17 cellular contexts compared by ENCODE assay signal in genomic region chr2:190357596-190357995, GRCh38. TPM values are rescaled to one million over a fixed set of nuclear protein-coding genes. Genes with fewer than 3 reads are reported as not detected.
DNase-seq lines count a peak whose midpoint lies in the region; ATAC-seq and TF ChIP-seq lines count a peak whose summit lies in the region.
"Had no signal": no experiment of that assay in that cellular context is flagged by ENCODE, and none has a peak within 500 bp of the region (broad histone marks: within the 10 kb centered on the region; RNA-seq: fewer than 3 reads in every experiment).

No MANE protein-coding gene starts in this region.

- no peaks in the 10 kb centered on the region for H3K27me3 Mint-ChIP-seq in type B pancreatic cell

- DNase-seq in NCI-H2171 treated with DMSO at 0.1 percent for 48 hours (lab: John Stamatoyannopoulos, UW) = peak; percentile 35
- DNase-seq in NCI-H2171 (lab: John Stamatoyannopoulos, UW) = no peak
- DNase-seq in RWPE2 (ENCODE audit: low spot score) = no peak
- no peak for DNase-seq in foreskin keratinocyte
- no peak for DNase-seq in type B pancreatic cell (ENCODE audit: extremely low spot score, unreplicated experiment)
- no peak for DNase-seq in NCI-H82 treated with DMSO at 0.1 percent for 48 hours (lab: John Stamatoyannopoulos, UW; ENCODE audit: unreplicated experiment)
- no peak for DNase-seq in transverse colon
- DNase-seq: DMS153, EL, NCI-H1436, NCI-H2081 treated with DMSO at 0.1 percent for 48 hours, NCI-H226, NCI-H774 had no signal

- H3K9me3 ChIP-seq in RWPE2 (ENCODE audit: severe bottlenecking) (no peaks in the 10 kb centered on the region), transverse colon (no peaks in the 10 kb centered on the region)
- H3K9me3 ChIP-seq: BLaER1 treated with 17β-estradiol and CSF1 and Interleukin-3, amounts not matched to agents 10 nM and 100 nM had no signal

- in situ Hi-C loops in transverse colon (cut with MboI; ENCODE audit: low pct_ligation_motif_present in 1 of 4, low pct_unique_long_range_greater_than_20kb in 1 of 4, low sequenced_read_pairs in 3 of 4) = loop anchor here in 1 of 4 donors (25.0 kb wide), 1 partner anchor 270 kb away; no protein-coding TSS in a partner anchor

- no peak for TF ChIP-seq CTCF in RWPE2 (IDR thresholded peaks at IDR 0.05; ENCODE audit: poor library complexity, severe bottlenecking)
- TF ChIP-seq CTCF in foreskin keratinocyte (conservative IDR thresholded peaks at IDR 0.05) = no peak
- TF ChIP-seq CTCF in type B pancreatic cell (conservative IDR thresholded peaks at IDR 0.05) = no peak
- no peak for TF ChIP-seq CTCF in transverse colon (IDR thresholded peaks at IDR 0.05)

- H3K36me3 ChIP-seq in RWPE2 (ENCODE audit: low read depth) (peaks cover 5% of the 10 kb centered on the region; the same call in 1 of the 2 replicates), transverse colon (no peaks in the 10 kb centered on the region)

- no peaks in the 10 kb centered on the region for H3K36me3 Mint-ChIP-seq in type B pancreatic cell

- intact Hi-C loops in transverse colon (cut with DNase I; ENCODE audit: low total_unique reads) = no loop called here

- TF ChIP-seq POLR2A in transverse colon (IDR thresholded peaks at IDR 0.05) = no peak

- 49 to 53% methylated on average over 2 of the region's 2 CpGs for WGBS in transverse colon (ENCODE audit: low coverage in 1 of 2), 2 donors

- H3K4me3 ChIP-seq in RWPE2 (ENCODE audit: severe bottlenecking) (no peak overlapping the region), transverse colon (no peak overlapping the region)
- H3K4me3 ChIP-seq: BLaER1 treated with 17β-estradiol and CSF1 and Interleukin-3, amounts not matched to agents 10 nM and 100 nM had no signal

- no peak for TF ChIP-seq EP300 in transverse colon (IDR thresholded peaks at IDR 0.05; ENCODE audit: low read depth)

- H3K27me3 ChIP-seq in RWPE2 (ENCODE audit: insufficient read depth, poor library complexity, severe bottlenecking) (no peaks in the 10 kb centered on the region), foreskin keratinocyte (no peaks in the 10 kb centered on the region), transverse colon (no peaks in the 10 kb centered on the region)
- H3K27me3 ChIP-seq: BLaER1 treated with 17β-estradiol and CSF1 and Interleukin-3, amounts not matched to agents 10 nM and 100 nM had no signal

- H3K9me3 Mint-ChIP-seq in type B pancreatic cell = no peaks in the 10 kb centered on the region

- H3K4me1 Mint-ChIP-seq in type B pancreatic cell (ENCODE audit: unreplicated experiment) = peaks cover 41% of the 10 kb centered on the region

- H3K4me1 ChIP-seq in RWPE2 (ENCODE audit: insufficient read depth, poor library complexity, severe bottlenecking) (peaks cover 32% of the 10 kb centered on the region), foreskin keratinocyte (peaks cover 25% of the 10 kb centered on the region), transverse colon (peaks cover 2 to 52% (median 23%) of the 10 kb centered on the region in 4 donors)

- no peak for ATAC-seq in RWPE2 (ENCODE audit: low read depth)
- no peak for ATAC-seq in foreskin keratinocyte
- ATAC-seq in HG03521 (IDR thresholded peaks at IDR 0.05; ENCODE audit: unreplicated experiment) = no peak
- ATAC-seq: HepG2 had no signal

- H3K27ac ChIP-seq in RWPE2 (ENCODE audit: poor library complexity, severe bottlenecking) (peak overlapping the region; percentile 66), foreskin keratinocyte (peak overlapping the region; percentile 81), transverse colon (no peak overlapping the region)
- H3K27ac ChIP-seq: 22Rv1; BLaER1 treated with 17β-estradiol and CSF1 and Interleukin-3, amounts not matched to agents 10 nM and 100 nM had no signal

- no peak overlapping the region for H3K4me3 Mint-ChIP-seq in type B pancreatic cell

- H3K27ac Mint-ChIP-seq in type B pancreatic cell = peak overlapping the region; percentile 67

RNA-seq across cellular contexts. Expression of gene INPP1, which starts 14.2 kb away (rescaled TPM):
- 8.3 and 10.3 TPM in 2 replicates for total RNA-seq in foreskin keratinocyte
- 8.6 and 10.8 TPM in 2 replicates for polyA plus RNA-seq in foreskin keratinocyte
- 17.2 and 21.6 TPM in 2 replicates for total RNA-seq in type B pancreatic cell (ENCODE audit: low replicate concordance)
- 10 to 100 TPM in 3 of 4 donors, under 1 TPM in 1; 0.60 to 22.1 (median 21.2) TPM for total RNA-seq in transverse colon

RNA-seq across cellular contexts. Expression of gene HIBCH, which starts 38.0 kb away (rescaled TPM):
- total RNA-seq in foreskin keratinocyte (15.9 and 16.8 TPM in 2 replicates), type B pancreatic cell (ENCODE audit: low replicate concordance) (28.8 and 46.6 TPM in 2 replicates), transverse colon (10 to 100 TPM in 2 of 4 donors, 1 to 10 TPM in 2; 6.0 to 33.0 (median 19.8) TPM)
- 13.6 and 14.2 TPM in 2 replicates for polyA plus RNA-seq in foreskin keratinocyte

RNA-seq across cellular contexts. Expression of gene MFSD6, which starts 50.6 kb away (rescaled TPM):
- total RNA-seq in foreskin keratinocyte (7.4 and 9.4 TPM in 2 replicates), type B pancreatic cell (ENCODE audit: low replicate concordance) (15.2 and 21.8 TPM in 2 replicates), transverse colon (10 to 100 TPM; 76.3 to 99.1 (median 83.0) TPM)
- 2.8 and 3.1 TPM in 2 replicates for polyA plus RNA-seq in foreskin keratinocyte

Comparison
In these comparisons a context has a peak if more than half of its experiments do, and no peak if none do; other contexts are left out.
1. H3K27ac ChIP-seq: peak in RWPE2 (single experiment) and foreskin keratinocyte (single experiment); none in transverse colon (0 of 4).